In genomic region chr17:41150026-41150425, GRCh38 we compare ENCODE assay signal across 11 cellular contexts. TPM values are rescaled to one million over a fixed set of nuclear protein-coding genes. Genes with fewer than 3 reads are reported as not detected.
"Had no signal": no experiment of that assay in that cellular context is flagged by ENCODE, and none has a peak within 500 bp of the region (broad histone marks: within the 10 kb centered on the region; RNA-seq: fewer than 3 reads in every experiment).

No MANE protein-coding gene starts in this region.

- H3K4me1 ChIP-seq: HAP-1 had no signal

- H3K9ac ChIP-seq: GM23248 had no signal

- H2AFZ ChIP-seq: GM23248 had no signal

- ATAC-seq: HCT116 had no signal

- H3K36me3 ChIP-seq: HAP-1 had no signal

- DNase-seq: GM23248, GOT3, H7, HFFc6, KBM-7 had no signal

- H3K4me3 ChIP-seq: GM23248, HAP-1 had no signal

- H3K27ac ChIP-seq: GM23248, HL-60 had no signal

- H3K9me3 ChIP-seq: HAP-1 had no signal

RNA-seq across cellular contexts. Expression of gene KRTAP4-5, which starts 0.4 kb away (rescaled TPM):
- total RNA-seq: GM23248, H4, H7, HFFc6, HT1080 had no signal
- polyA plus RNA-seq: GM23248, IgD-negative memory B cell had no signal

RNA-seq across cellular contexts. Expression of gene KRTAP4-6, which starts 9.7 kb away (rescaled TPM):
- total RNA-seq: GM23248, H4, H7, HFFc6, HT1080 had no signal
- polyA plus RNA-seq: GM23248, IgD-negative memory B cell had no signal

RNA-seq across cellular contexts. Expression of gene KRTAP4-4, which starts 10.5 kb away (rescaled TPM):
- total RNA-seq: GM23248, H4, H7, HFFc6, HT1080 had no signal
- polyA plus RNA-seq: GM23248, IgD-negative memory B cell had no signal

RNA-seq across cellular contexts. Expression of gene KRTAP4-3, which starts 18.0 kb away (rescaled TPM):
- total RNA-seq: GM23248, H4, H7, HFFc6, HT1080 had no signal
- polyA plus RNA-seq: GM23248, IgD-negative memory B cell had no signal

RNA-seq across cellular contexts. Expression of gene KRTAP4-12, which starts 26.0 kb away (rescaled TPM):
- total RNA-seq: GM23248, H4, H7, HT1080 had no signal
- polyA plus RNA-seq: IgD-negative memory B cell had no signal
